In genomic region chr5:83077662-83078261, GRCh38 we compare ENCODE assay signal across 8 cellular contexts. TPM values are rescaled to one million over a fixed set of nuclear protein-coding genes. Genes with fewer than 3 reads are reported as not detected.
DNase-seq lines count a peak whose midpoint lies in the region; ATAC-seq, FAIRE-seq and TF ChIP-seq lines count a peak whose summit lies in the region.

No MANE protein-coding gene starts in this region.

- H4K12ac ChIP-seq in trophoblast cell (ENCODE audit: low read depth, low read length) = peak overlapping the region; percentile 83

- H3K27ac ChIP-seq in HL-60 (replicated peaks) (peak overlapping the region; percentile 81), WERI-Rb-1 (peak overlapping the region; percentile 69), trophoblast cell (ENCODE audit: low read depth, low read length) (peak overlapping the region; percentile 32)

- no peak overlapping the region for H3K23ac ChIP-seq in trophoblast cell (ENCODE audit: low read length)

- peak overlapping the region; percentile 92 for H2AFZ ChIP-seq in trophoblast cell (ENCODE audit: insufficient read depth, low read length, poor library complexity)

- H4K8ac ChIP-seq in trophoblast cell (ENCODE audit: low read depth, low read length) = peak overlapping the region; percentile 85

- peak overlapping the region; percentile 65 for H3K4ac ChIP-seq in trophoblast cell (ENCODE audit: low read depth, low read length)

- H2AK5ac ChIP-seq in trophoblast cell (ENCODE audit: low read length) = no peak overlapping the region

- H3K36me3 ChIP-seq in WERI-Rb-1 = no peaks in the 10 kb centered on the region; the same call in none of the 2 replicates
- no peaks in the 10 kb centered on the region for H3K36me3 ChIP-seq in trophoblast cell (ENCODE audit: control insufficient read depth in 1 of 2, insufficient read depth in 2 of 2, low read length in 2 of 2)

- peak overlapping the region; percentile 93 for H3K9ac ChIP-seq in trophoblast cell (ENCODE audit: low read length)

- H3K79me1 ChIP-seq in trophoblast cell (ENCODE audit: low read length) = peaks cover 9% of the 10 kb centered on the region

- ATAC-seq in GM21381 (IDR thresholded peaks at IDR 0.05; ENCODE audit: unreplicated experiment) (peak; percentile 12), HG03469 (IDR thresholded peaks at IDR 0.05; ENCODE audit: unreplicated experiment) (no peak)

- H3K9me3 ChIP-seq in WERI-Rb-1 (ENCODE audit: severe bottlenecking) (no peaks in the 10 kb centered on the region), trophoblast cell (ENCODE audit: insufficient read depth, low read depth, low read length) (no peaks in the 10 kb centered on the region)

- WGBS in trophoblast cell (ENCODE audit: extremely low coverage, insufficient coverage, insufficient read length) = no CpG with 5 or more reads among the region's 14 CpGs

- H3K27me3 ChIP-seq in HL-60 (ENCODE audit: insufficient read depth, poor library complexity, severe bottlenecking) = no peaks in the 10 kb centered on the region
- H3K27me3 ChIP-seq in WERI-Rb-1 (ENCODE audit: insufficient read depth, low read depth, severe bottlenecking) = no peaks in the 10 kb centered on the region
- H3K27me3 ChIP-seq in trophoblast cell (ENCODE audit: insufficient read depth, low read length) = no peaks in the 10 kb centered on the region

- H3K4me3 ChIP-seq in HL-60 (replicated peaks; ENCODE audit: insufficient read depth, low read length) (peak overlapping the region; percentile 62), WERI-Rb-1 (ENCODE audit: low read depth, low read length) (peak overlapping the region; percentile 95), fibroblast of villous mesenchyme (ENCODE audit: low read depth, low read length) (peak overlapping the region; percentile 92), trophoblast cell (ENCODE audit: low read depth, low read length) (peak overlapping the region; percentile 80)

- no peak overlapping the region for H2BK5ac ChIP-seq in trophoblast cell (ENCODE audit: low read depth, low read length, poor library complexity)

- peak overlapping the region; percentile 89 for H3K14ac ChIP-seq in trophoblast cell (ENCODE audit: low read length)

- peak overlapping the region; percentile 78 for H4K91ac ChIP-seq in trophoblast cell (ENCODE audit: low read depth, low read length)

- peak overlapping the region; percentile 41 for H3K18ac ChIP-seq in trophoblast cell (ENCODE audit: low read length)

- peak overlapping the region; percentile 52 for H2BK120ac ChIP-seq in trophoblast cell (ENCODE audit: insufficient read depth, low read length, poor library complexity)

- TF ChIP-seq CTCF in D721Med (IDR thresholded peaks at IDR 0.05; ENCODE audit: insufficient read depth, missing control alignments) (no peak), HL-60 (IDR thresholded peaks at IDR 0.05; ENCODE audit: insufficient read depth, low read length) (no peak), WERI-Rb-1 (IDR thresholded peaks at IDR 0.05; ENCODE audit: low read depth, low read length) (no peak), fibroblast of villous mesenchyme (IDR thresholded peaks at IDR 0.05; ENCODE audit: insufficient read depth, low read depth, low read length) (no peak)

- no peak overlapping the region for H2BK12ac ChIP-seq in trophoblast cell (ENCODE audit: low read length)

- peak overlapping the region; percentile 97 for H3K4me2 ChIP-seq in trophoblast cell (ENCODE audit: low read length)

- no peaks in the 10 kb centered on the region for H3K4me1 ChIP-seq in trophoblast cell (ENCODE audit: control insufficient read depth in 1 of 2, insufficient read depth in 2 of 2, low read length in 2 of 2)

- H3K79me2 ChIP-seq in trophoblast cell (ENCODE audit: control insufficient read depth, insufficient read depth, low read length, poor library complexity) = peaks cover 13% of the 10 kb centered on the region

- no peak for DNase-seq in D721Med (ENCODE audit: insufficient read length, low spot score)
- DNase-seq in HL-60 (ENCODE audit: low read depth in 1 of 2, low spot score in 1 of 2) = peak; percentile 25 to 36
- no peak for DNase-seq in WERI-Rb-1
- peak; percentile 49 for DNase-seq in fibroblast of villous mesenchyme (ENCODE audit: low read depth)
- DNase-seq in trophoblast cell = peak in 1 of 2 donors; percentile 22
- DNase-seq in NCI-H226 = no peak

- peak; percentile 68 for FAIRE-seq in D721Med (lab: Jason Lieb, UNC)

RNA-seq across cellular contexts. Expression of gene XRCC4, which starts 0.4 kb away (rescaled TPM):
- 13.0 and 14.5 TPM in 2 replicates for total RNA-seq in fibroblast of villous mesenchyme
- polyA plus RNA-seq in trophoblast cell (2013) = 15.4 and 16.3 TPM in 2 replicates

RNA-seq across cellular contexts. Expression of gene TMEM167A, which starts 0.6 kb away (rescaled TPM):
- 55.7 and 91.1 TPM in 2 replicates for total RNA-seq in fibroblast of villous mesenchyme
- 122 and 124 TPM in 2 replicates for polyA plus RNA-seq in trophoblast cell (2013)

Comparison
In these comparisons a context has a peak if more than half of its experiments do, and no peak if none do; other contexts are left out.
1. DNase-seq: peak in HL-60 (2 of 2) and fibroblast of villous mesenchyme (single experiment); none in D721Med (single experiment), WERI-Rb-1 (single experiment) and NCI-H226 (single experiment).
2. Peak in every context shown above with its lines, with median percentiles within 50 percentile points of each other: H3K27ac ChIP-seq and H3K4me3 ChIP-seq.